10 cellular contexts compared by ENCODE assay signal in genomic region chr7:2715341-2716231, GRCh38. TPM values are rescaled to one million over a fixed set of nuclear protein-coding genes. Genes with fewer than 3 reads are reported as not detected.
DNase-seq lines count a peak whose midpoint lies in the region; ATAC-seq and TF ChIP-seq lines count a peak whose summit lies in the region.
"Had no signal": no experiment of that assay in that cellular context is flagged by ENCODE, and none has a peak within 500 bp of the region (broad histone marks: within the 10 kb centered on the region; RNA-seq: fewer than 3 reads in every experiment).

No MANE protein-coding gene starts in this region.

- peak overlapping the region; percentile 62 for H3K27ac Mint-ChIP-seq in T-cell

- no peak overlapping the region for H4K5ac ChIP-seq in IMR-90 (ENCODE audit: low read depth, low read length)

- peaks cover 11% of the 10 kb centered on the region; the same call in 1 of the 2 replicates for H3K4me1 ChIP-seq in IMR-90 (ENCODE audit: control insufficient read depth, insufficient read depth, low read length)
- H3K4me1 ChIP-seq in tibial nerve: peaks cover 0 to 22% (median 4%) of the 10 kb centered on the region in 4 donors
- peaks cover 0 to 7% of the 10 kb centered on the region in 2 donors for H3K4me1 ChIP-seq in thyroid gland

- H3K9me1 ChIP-seq in IMR-90 (ENCODE audit: insufficient read depth, low read length): peaks cover 12% of the 10 kb centered on the region

- no peak overlapping the region for H3K56ac ChIP-seq in IMR-90 (ENCODE audit: extremely low read depth, insufficient read depth, low read length)

- H4K20me1 ChIP-seq in IMR-90 (ENCODE audit: insufficient read depth, low read length): no peaks in the 10 kb centered on the region; the same call in 1 of the 2 replicates

- DNase-seq in IMR-90: peak; percentile 57
- peak in 31 of 34 experiments; percentile 19 to 72 (median 49) for DNase-seq in T-cell
- DNase-seq in activated naive CD8-positive, alpha-beta T cell treated with anti-CD3 and anti-CD28 coated beads, Interleukin-2, amount 50 U/mL, for 16 hours (ENCODE audit: low read depth, low spot score): peak; percentile 27
- peak in 2 of 3 donors; percentile 47 to 54 for DNase-seq in stimulated activated CD4-positive, alpha-beta T cell treated with anti-CD3 and anti-CD28 coated beads, TNF-alpha, amount 100 ng/mL, for 48 hours (ENCODE audit: low read depth in 3 of 3)
- DNase-seq in NCI-H82 treated with DMSO at 0.1 percent for 48 hours (lab: John Stamatoyannopoulos, UW; ENCODE audit: unreplicated experiment): no peak
- DNase-seq in tibial nerve (ENCODE audit: low spot score in 2 of 2): no peak
- no peak for DNase-seq in thyroid gland
- DNase-seq: left colon, NCI-H1417 had no signal

- no peaks in the 10 kb centered on the region for H3K9me3 Mint-ChIP-seq in T-cell

- peak overlapping the region; percentile 40; the same call in 1 of the 2 replicates for H3K23ac ChIP-seq in IMR-90 (ENCODE audit: low read depth, low read length)

- H2AFZ ChIP-seq in IMR-90 (replicated peaks; ENCODE audit: low read length, poor library complexity): no peak overlapping the region

- POLR2A ChIA-PET in IMR-90 (lab: Charles Lee; ENCODE audit: unreplicated experiment) (no interaction called here), T-cell (lab: Charles Lee) (interaction anchor here (0.5 to 0.6 kb wide), 3 partner anchors 11 to 24 kb away, joined by 3 to 7 read pairs (median 5); no protein-coding TSS in a partner anchor)

- H3K4me3 Mint-ChIP-seq in T-cell: peak overlapping the region in 2 of 3 donors; percentile 42 to 43

- H3K4ac ChIP-seq in IMR-90 (ENCODE audit: low read depth, low read length): no peak overlapping the region; the same call in 1 of the 2 replicates

- TF ChIP-seq RAD21 in IMR-90 (IDR thresholded peaks at IDR 0.05; ENCODE audit: low read length): no peak

- H2BK20ac ChIP-seq in IMR-90 (ENCODE audit: low read depth, low read length): no peak overlapping the region

- H3K79me1 ChIP-seq in IMR-90 (ENCODE audit: low read depth in 1 of 2, low read length in 2 of 2): peaks cover 0 to 20% of the 10 kb centered on the region in 2 experiments; a peak in 3 of 4 replicates

- CTCF ChIA-PET in IMR-90 (lab: Yijun Ruan, JAX) (no interaction called here), T-cell (lab: Charles Lee) (no interaction called here)

- TF ChIP-seq POLR2A in IMR-90 (IDR thresholded peaks at IDR 0.05; ENCODE audit: low read depth, low read length) (no peak), tibial nerve (IDR thresholded peaks at IDR 0.05) (no peak), thyroid gland (IDR thresholded peaks at IDR 0.05) (no peak)

- no peaks in the 10 kb centered on the region for H3K27me3 ChIP-seq in IMR-90 (ENCODE audit: control insufficient read depth, insufficient read depth, low read length)
- no peaks in the 10 kb centered on the region for H3K27me3 ChIP-seq in tibial nerve
- no peaks in the 10 kb centered on the region for H3K27me3 ChIP-seq in thyroid gland

- H3K4me2 ChIP-seq in IMR-90 (ENCODE audit: low read depth, low read length): no peak overlapping the region

- no peak overlapping the region for H2BK5ac ChIP-seq in IMR-90 (ENCODE audit: low read depth, low read length, poor library complexity, severe bottlenecking)

- no peak overlapping the region for H2AK5ac ChIP-seq in IMR-90 (ENCODE audit: low read depth, low read length)

- no peak for ATAC-seq in IMR-90 (ENCODE audit: low read depth)
- ATAC-seq in T-cell (replicated peaks in 1 of 4): peak; percentile 49 to 84 (median 60)
- no peak for ATAC-seq in esophagus mucosa
- ATAC-seq: left colon had no signal

- TF ChIP-seq EP300 in tibial nerve (IDR thresholded peaks at IDR 0.05): no peak

- BruUV-seq in IMR-90 (replicated peaks; lab: Mats Ljungman, UMichigan): no TSS peak

- no peak overlapping the region for H2BK15ac ChIP-seq in IMR-90 (ENCODE audit: low read depth, low read length)

- peaks cover 4% of the 10 kb centered on the region; the same call in 1 of the 2 replicates for H3K9me3 ChIP-seq in IMR-90 (ENCODE audit: control insufficient read depth, insufficient read depth, low read length)
- H3K9me3 ChIP-seq in tibial nerve: peaks cover 0 to 6% (median 0%) of the 10 kb centered on the region in 4 donors
- H3K9me3 ChIP-seq in thyroid gland: no peaks in the 10 kb centered on the region

- H2AK9ac ChIP-seq in IMR-90 (replicated peaks; ENCODE audit: low read depth, low read length, poor library complexity): peak overlapping the region; percentile 3

- H3K4me1 Mint-ChIP-seq in T-cell: peaks cover 65 to 77% (median 73%) of the 10 kb centered on the region in 3 donors

- intact Hi-C loops in IMR-90 (cut with micrococcal nuclease): no loop called here
- intact Hi-C loops in thyroid gland (cut with DNase I): no loop called here

- dilution Hi-C loops in IMR-90 (cut with HindIII; ENCODE audit: low sequenced_read_pairs, unreplicated experiment): no loop called here

- no peak overlapping the region for H4K91ac ChIP-seq in IMR-90 (ENCODE audit: insufficient read depth, low read depth, low read length)

- H3K18ac ChIP-seq in IMR-90 (ENCODE audit: low read depth, low read length): no peak overlapping the region

- H3K27ac ChIP-seq in IMR-90 (ENCODE audit: insufficient read depth, low read length) (no peak overlapping the region), tibial nerve (no peak overlapping the region), thyroid gland (no peak overlapping the region)

- WGBS in IMR-90 (ENCODE audit: extremely low coverage in 2 of 2, insufficient read length in 1 of 2), 2 experiments: 48% methylated on average over 3 of the region's 22 CpGs; no CpG with 5 or more reads in 1 of the 2 experiments
- WGBS in tibial nerve, 2 donors: 55 to 71% methylated on average over 22 of the region's 22 CpGs
- WGBS in thyroid gland, 2 donors: 77 to 87% methylated on average over 21 to 22 of the region's 22 CpGs

- H3K36me3 Mint-ChIP-seq in T-cell: no peaks in the 10 kb centered on the region

- peak overlapping the region; percentile 63; the same call in 1 of the 2 replicates for H3K14ac ChIP-seq in IMR-90 (replicated peaks; ENCODE audit: low read depth, low read length)

- no peak overlapping the region for H4K8ac ChIP-seq in IMR-90 (ENCODE audit: low read depth in 2 of 2, low read length in 2 of 2)

- no peak overlapping the region for H2BK120ac ChIP-seq in IMR-90 (ENCODE audit: low read depth, low read length)

- TF ChIP-seq CTCF in IMR-90 (conservative IDR thresholded peaks at IDR 0.05; ENCODE audit: low read depth, low read length) (no peak), tibial nerve (IDR thresholded peaks at IDR 0.05) (no peak), thyroid gland (IDR thresholded peaks at IDR 0.05) (no peak)

- no peak overlapping the region for H3K9ac ChIP-seq in IMR-90 (ENCODE audit: low read depth, low read length)

- H3K36me3 ChIP-seq in IMR-90 (ENCODE audit: control insufficient read depth, insufficient read depth, low read length): peaks cover 18% of the 10 kb centered on the region
- H3K36me3 ChIP-seq in tibial nerve: peaks cover 0 to 83% (median 0%) of the 10 kb centered on the region in 3 donors
- H3K36me3 ChIP-seq in thyroid gland: no peaks in the 10 kb centered on the region

- peaks cover 0 to 1% of the 10 kb centered on the region in 2 donors for H3K27me3 Mint-ChIP-seq in T-cell

- in situ Hi-C loops in IMR-90 (cut with MboI; ENCODE audit: low sequenced_read_pairs): no loop called here

- H3K4me3 ChIP-seq in IMR-90 (ENCODE audit: insufficient read depth, low read depth, low read length) (no peak overlapping the region), tibial nerve (no peak overlapping the region), thyroid gland (replicated peaks in 1 of 3) (no peak overlapping the region)

TF ChIP-seq in IMR-90, 13 proteins besides CTCF, POLR2A, EP300 and RAD21 (continues in another document):
- TF ChIP-seq MAZ (IDR thresholded peaks at IDR 0.05; ENCODE audit: borderline replicate concordance, low read depth, low read length) (no peak), SMC3 (IDR thresholded peaks at IDR 0.05; ENCODE audit: low read depth, low read length) (no peak), CEBPB (IDR thresholded peaks at IDR 0.05; ENCODE audit: low read depth, low read length) (no peak), MXI1 (IDR thresholded peaks at IDR 0.05; ENCODE audit: borderline replicate concordance, low read depth, low read length) (no peak), RFX5 (IDR thresholded peaks at IDR 0.05; ENCODE audit: low read depth, low read length) (no peak), NFE2L2 (IDR thresholded peaks at IDR 0.05; ENCODE audit: low read depth, low read length) (no peak), ELK1 (IDR thresholded peaks at IDR 0.05; ENCODE audit: borderline replicate concordance, low read depth, low read length) (no peak), RCOR1 (IDR thresholded peaks at IDR 0.05; ENCODE audit: insufficient replicate concordance, low read length) (no peak), USF2 (IDR thresholded peaks at IDR 0.05; ENCODE audit: low read depth, low read length) (no peak), BHLHE40 (IDR thresholded peaks at IDR 0.05; ENCODE audit: low read depth, low read length) (no peak), FOS (IDR thresholded peaks at IDR 0.05; ENCODE audit: low read depth, low read length) (no peak), MAFK (IDR thresholded peaks at IDR 0.05; ENCODE audit: low read depth, low read length) (no peak)

RNA-seq across cellular contexts. Expression of gene AMZ1, which starts 27.6 kb away (rescaled TPM):
- total RNA-seq in IMR-90 (2012; rRNA removed) (0.54 and 0.83 TPM in 2 replicates), T-cell (under 1 TPM; 0.09 to 0.79 (median 0.30) TPM), tibial nerve (1 to 10 TPM in 2 of 4 donors, under 1 TPM in 2; 0.39 to 1.7 (median 1.2) TPM), thyroid gland (1 to 10 TPM in 1 of 4 donors, under 1 TPM in 1, not detected in 2; 0.29 to 1.2 TPM), esophagus mucosa (0.12 TPM)
- 1.6 and 2.7 TPM in 2 replicates for polyA plus RNA-seq in IMR-90 (2012; rRNA removed)
- polyA plus RNA-seq in IMR-90 (2012; cell fraction: cytosol; rRNA removed): 0.93 and 1.5 TPM in 2 replicates
- polyA plus RNA-seq in IMR-90 (2012; cell fraction: nucleus; rRNA removed; ENCODE audit: low replicate concordance): 1.8 and 3.4 TPM in 2 replicates

Comparison
In these comparisons a context has a peak if more than half of its experiments do, and no peak if none do; other contexts are left out.
1. ATAC-seq: peak in T-cell (4 of 4); none in IMR-90 (single experiment) and esophagus mucosa (single experiment).
2. DNase-seq: peak in IMR-90 (single experiment), T-cell (31 of 34), activated naive CD8-positive, alpha-beta T cell treated with anti-CD3 and anti-CD28 coated beads, Interleukin-2, amount 50 U/mL, for 16 hours (single experiment) and stimulated activated CD4-positive, alpha-beta T cell treated with anti-CD3 and anti-CD28 coated beads, TNF-alpha, amount 100 ng/mL, for 48 hours (2 of 3); none in NCI-H82 treated with DMSO at 0.1 percent for 48 hours (single experiment), tibial nerve (0 of 2) and thyroid gland (0 of 2).